Comparison of ENCODE assay signal across 8 cellular contexts in the genomic region with DNA sequence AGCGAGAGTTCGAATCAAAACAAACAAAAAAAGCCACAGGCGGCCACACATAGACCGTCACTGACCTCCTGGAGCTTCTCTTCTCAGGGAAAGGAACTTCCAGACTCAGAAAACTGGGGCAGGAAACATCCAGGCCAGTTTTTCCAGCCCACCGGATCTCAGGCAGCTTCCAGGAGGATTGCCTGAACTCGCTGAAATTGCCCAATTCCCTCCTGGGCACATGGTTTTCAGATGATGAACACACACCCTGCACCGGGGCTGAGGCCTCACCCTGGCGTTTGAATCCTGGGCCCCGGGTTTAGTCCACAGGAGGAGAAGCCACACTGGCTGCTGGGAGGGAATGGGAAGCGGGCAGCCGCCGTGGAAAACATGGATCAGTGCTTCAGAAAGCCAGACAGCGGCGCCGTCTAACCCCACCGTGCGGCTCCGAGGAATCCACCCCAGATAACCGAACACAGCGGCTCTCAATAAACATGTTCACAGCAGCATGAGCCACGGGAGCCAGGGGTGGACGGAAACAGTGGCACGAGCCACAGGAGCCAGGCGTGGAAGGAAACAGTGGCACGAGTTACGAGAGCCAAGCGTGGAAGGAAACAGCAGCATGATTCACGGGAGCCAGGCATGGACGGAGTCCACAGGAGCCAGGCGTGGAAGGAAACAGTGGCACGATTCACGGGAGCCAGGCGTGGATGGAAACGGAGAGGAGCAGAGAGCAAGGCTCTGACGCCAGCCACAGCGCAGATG. TPM values are rescaled to one million over a fixed set of nuclear protein-coding genes. Genes with fewer than 3 reads are reported as not detected.
A peak's percentile ranks its signal among the peaks of the same experiment; 100 is the strongest.
DNase-seq lines count a peak whose midpoint lies in the region; ATAC-seq and TF ChIP-seq lines count a peak whose summit lies in the region.

No MANE protein-coding gene starts in this region.

- intact Hi-C loops in HCT116 (cut with micrococcal nuclease) (no loop called here), left ventricle myocardium superior (cut with micrococcal nuclease) (no loop called here)
- intact Hi-C loops in naive thymus-derived CD4-positive, alpha-beta T cell (cut with micrococcal nuclease) = loop anchor here in 1 of 2 donors (10.0 kb wide), 1 partner anchor 206 kb away; the partner anchor contains the start of gene WDR18

- H3K79me2 ChIP-seq in HCT116 (ENCODE audit: insufficient read depth, low read length) = no peaks in the 10 kb centered on the region

- H3K9me3 ChIP-seq in HCT116 (ENCODE audit: control insufficient read depth in 1 of 2, insufficient read depth in 1 of 2, low read depth in 1 of 2, low read length in 2 of 2) (no peaks in the 10 kb centered on the region), skeletal muscle tissue (ENCODE audit: control insufficient read depth in 3 of 3, low read length in 3 of 3) (no peaks in the 10 kb centered on the region)
- H3K9me3 ChIP-seq in naive thymus-derived CD4-positive, alpha-beta T cell (ENCODE audit: control insufficient read depth in 2 of 3, low read length in 3 of 3) = no peaks in the 10 kb centered on the region

- no peak overlapping the region for H3K4me3 Mint-ChIP-seq in activated CD4-positive, alpha-beta memory T cell treated with anti-CD3 and anti-CD28 coated beads, Interleukin-2, amount 10 ng/mL, durations not matched to agents 7 days and 5 days
- no peak overlapping the region for H3K4me3 Mint-ChIP-seq in naive thymus-derived CD4-positive, alpha-beta T cell

- H3K4me2 ChIP-seq in HCT116 (ENCODE audit: low read length) = no peak overlapping the region

- DNase-seq in HCT116 (ENCODE audit: low read depth, low spot score) (no peak), amniotic stem cell (lab: John Stamatoyannopoulos, UW) (peak; percentile 82), left ventricle myocardium superior (peak; percentile 51)
- DNase-seq in activated CD4-positive, alpha-beta memory T cell treated with anti-CD3 and anti-CD28 coated beads, Interleukin-2, amount 10 ng/mL, durations not matched to agents 7 days and 5 days = no peak
- no peak for DNase-seq in naive thymus-derived CD4-positive, alpha-beta T cell

- POLR2A ChIA-PET in HCT116 (lab: Charles Lee) = no interaction called here
- POLR2A ChIA-PET in activated CD4-positive, alpha-beta memory T cell treated with anti-CD3 and anti-CD28 coated beads, Interleukin-2, amount 10 ng/mL, durations not matched to agents 7 days and 5 days (lab: Charles Lee) = no interaction called here
- POLR2A ChIA-PET in naive thymus-derived CD4-positive, alpha-beta T cell (lab: Charles Lee) = no interaction called here

- no peak for TF ChIP-seq POLR2A in HCT116 (IDR thresholded peaks at IDR 0.05; ENCODE audit: borderline replicate concordance, extremely low read depth, insufficient read depth, insufficient read length)

- H3K4me1 Mint-ChIP-seq in activated CD4-positive, alpha-beta memory T cell treated with anti-CD3 and anti-CD28 coated beads, Interleukin-2, amount 10 ng/mL, durations not matched to agents 7 days and 5 days = no peaks in the 10 kb centered on the region
- no peaks in the 10 kb centered on the region for H3K4me1 Mint-ChIP-seq in naive thymus-derived CD4-positive, alpha-beta T cell

- RAD21 ChIA-PET in HCT116 (lab: Charles Lee; ENCODE audit: low non-redundant PET in 1 of 2, low total read pairs in 2 of 2, uncharacterized antibody in 2 of 2, unreplicated experiment in 2 of 2) = no interaction called here

- no peak overlapping the region for H3K27ac Mint-ChIP-seq in activated CD4-positive, alpha-beta memory T cell treated with anti-CD3 and anti-CD28 coated beads, Interleukin-2, amount 10 ng/mL, durations not matched to agents 7 days and 5 days
- no peak overlapping the region for H3K27ac Mint-ChIP-seq in naive thymus-derived CD4-positive, alpha-beta T cell

- no peaks in the 10 kb centered on the region for H3K27me3 ChIP-seq in HCT116 (ENCODE audit: insufficient read depth, low read length)
- peaks cover 7 to 13% (median 7%) of the 10 kb centered on the region in 3 donors for H3K27me3 ChIP-seq in skeletal muscle tissue (ENCODE audit: control insufficient read depth in 3 of 3, insufficient read depth in 3 of 3, low read length in 3 of 3)
- H3K27me3 ChIP-seq in naive thymus-derived CD4-positive, alpha-beta T cell (ENCODE audit: control insufficient read depth in 2 of 2, insufficient read depth in 2 of 2, low read length in 2 of 2) = no peaks in the 10 kb centered on the region

- H3K4me1 ChIP-seq in HCT116 (ENCODE audit: control insufficient read depth in 1 of 2, insufficient read depth in 2 of 2, low read length in 2 of 2) = peaks cover 21 to 29% of the 10 kb centered on the region in 2 experiments
- H3K4me1 ChIP-seq in skeletal muscle tissue (ENCODE audit: control insufficient read depth in 3 of 3, insufficient read depth in 3 of 3, low read length in 3 of 3) = peaks cover 5 to 13% (median 9%) of the 10 kb centered on the region in 3 donors
- no peaks in the 10 kb centered on the region for H3K4me1 ChIP-seq in naive thymus-derived CD4-positive, alpha-beta T cell (ENCODE audit: control insufficient read depth in 2 of 2, insufficient read depth in 2 of 2, low read length in 2 of 2)

- no peak overlapping the region for H3K27ac ChIP-seq in HCT116 (ENCODE audit: low read depth, low read length)
- H3K27ac ChIP-seq in skeletal muscle tissue (ENCODE audit: low read depth, low read length) = peak overlapping the region; percentile 47
- no peak overlapping the region for H3K27ac ChIP-seq in naive thymus-derived CD4-positive, alpha-beta T cell (ENCODE audit: low read depth, low read length)

- H3K36me3 Mint-ChIP-seq in activated CD4-positive, alpha-beta memory T cell treated with anti-CD3 and anti-CD28 coated beads, Interleukin-2, amount 10 ng/mL, durations not matched to agents 7 days and 5 days (ENCODE audit: low read depth) = no peaks in the 10 kb centered on the region
- no peaks in the 10 kb centered on the region for H3K36me3 Mint-ChIP-seq in naive thymus-derived CD4-positive, alpha-beta T cell

- no peak overlapping the region for H2AFZ ChIP-seq in HCT116 (ENCODE audit: low read depth, low read length, poor library complexity, severe bottlenecking)

- CTCF ChIA-PET in HCT116 (lab: Charles Lee) = no interaction called here
- CTCF ChIA-PET in activated CD4-positive, alpha-beta memory T cell treated with anti-CD3 and anti-CD28 coated beads, Interleukin-2, amount 10 ng/mL, durations not matched to agents 7 days and 5 days (lab: Charles Lee) = no interaction called here
- CTCF ChIA-PET in naive thymus-derived CD4-positive, alpha-beta T cell (lab: Charles Lee) = no interaction called here

- no peaks in the 10 kb centered on the region for H3K9me2 ChIP-seq in HCT116 (ENCODE audit: insufficient read depth)

- H3K36me3 ChIP-seq in HCT116 (ENCODE audit: control insufficient read depth in 1 of 2, insufficient read depth in 2 of 2, low read length in 2 of 2) = no peaks in the 10 kb centered on the region
- H3K36me3 ChIP-seq in skeletal muscle tissue (ENCODE audit: control insufficient read depth in 3 of 3, insufficient read depth in 3 of 3, low read length in 3 of 3) = no peaks in the 10 kb centered on the region
- no peaks in the 10 kb centered on the region for H3K36me3 ChIP-seq in naive thymus-derived CD4-positive, alpha-beta T cell (ENCODE audit: control insufficient read depth in 2 of 3, insufficient read depth in 3 of 3, low read length in 3 of 3)

- no peak for TF ChIP-seq RAD21 in HCT116 (IDR thresholded peaks at IDR 0.05; ENCODE audit: low read depth)

- no peaks in the 10 kb centered on the region for H3K9me3 Mint-ChIP-seq in activated CD4-positive, alpha-beta memory T cell treated with anti-CD3 and anti-CD28 coated beads, Interleukin-2, amount 10 ng/mL, durations not matched to agents 7 days and 5 days
- H3K9me3 Mint-ChIP-seq in naive thymus-derived CD4-positive, alpha-beta T cell = peaks cover 0 to 2% (median 0%) of the 10 kb centered on the region in 11 donors

- ATAC-seq in HCT116 (no peak), left ventricle myocardium superior (peak; percentile 67), HG02884 (IDR thresholded peaks at IDR 0.05; ENCODE audit: unreplicated experiment) (no peak), GM21447 (IDR thresholded peaks at IDR 0.05; ENCODE audit: unreplicated experiment) (no peak)
- ATAC-seq in naive thymus-derived CD4-positive, alpha-beta T cell = no peak

- BruUV-seq in HCT116 (replicated peaks; lab: Mats Ljungman, UMichigan) = no TSS peak

- no peaks in the 10 kb centered on the region for H4K20me1 ChIP-seq in HCT116 (ENCODE audit: insufficient read depth)

- no peaks in the 10 kb centered on the region for H3K27me3 Mint-ChIP-seq in activated CD4-positive, alpha-beta memory T cell treated with anti-CD3 and anti-CD28 coated beads, Interleukin-2, amount 10 ng/mL, durations not matched to agents 7 days and 5 days
- peaks cover 0 to 4% (median 0%) of the 10 kb centered on the region in 5 donors for H3K27me3 Mint-ChIP-seq in naive thymus-derived CD4-positive, alpha-beta T cell

- no peak for TF ChIP-seq CTCF in HCT116 (IDR thresholded peaks at IDR 0.05 in 2 of 3, conservative IDR thresholded peaks at IDR 0.05 in 1 of 3; ENCODE audit: borderline replicate concordance in 1 of 3, insufficient read depth in 1 of 3, low read depth in 2 of 3, low read length in 2 of 3)

- H3K9ac ChIP-seq in HCT116 (ENCODE audit: low read length) (no peak overlapping the region), skeletal muscle tissue (ENCODE audit: low read depth in 1 of 3, low read length in 3 of 3) (no peak overlapping the region)

- H3K4me3 ChIP-seq in HCT116 (replicated peaks in 1 of 2; ENCODE audit: low read depth in 1 of 2, low read length in 2 of 2) = no peak overlapping the region
- peak overlapping the region in 1 of 3 donors; percentile 41 for H3K4me3 ChIP-seq in skeletal muscle tissue (ENCODE audit: low read length in 3 of 3)
- H3K4me3 ChIP-seq in naive thymus-derived CD4-positive, alpha-beta T cell (ENCODE audit: low read length) = no peak overlapping the region

RNA-seq across cellular contexts. Expression of gene PTBP1, which starts 18.2 kb away (rescaled TPM):
- total RNA-seq in HCT116 (2021; ENCODE audit: unreplicated experiment) (676 TPM), left ventricle myocardium superior (58.1 TPM), skeletal muscle tissue (50.1 TPM)
- 538 and 711 TPM in 2 replicates for polyA plus RNA-seq in HCT116 (2012)
- 100 to 1,000 TPM; 385 to 406 TPM for total RNA-seq in activated CD4-positive, alpha-beta memory T cell treated with anti-CD3 and anti-CD28 coated beads, Interleukin-2, amount 10 ng/mL, durations not matched to agents 7 days and 5 days
- total RNA-seq in naive thymus-derived CD4-positive, alpha-beta T cell = 100 to 1,000 TPM; 313 to 524 (median 326) TPM
- polyA plus RNA-seq in naive thymus-derived CD4-positive, alpha-beta T cell = 100 to 1,000 TPM; 113 to 227 TPM

RNA-seq across cellular contexts. Expression of gene MISP, which starts 28.2 kb away (rescaled TPM):
- total RNA-seq in HCT116 (2021; ENCODE audit: unreplicated experiment) (38.2 TPM), left ventricle myocardium superior (not detected), skeletal muscle tissue (not detected)
- 30.6 and 31.5 TPM in 2 replicates for polyA plus RNA-seq in HCT116 (2012)
- total RNA-seq in activated CD4-positive, alpha-beta memory T cell treated with anti-CD3 and anti-CD28 coated beads, Interleukin-2, amount 10 ng/mL, durations not matched to agents 7 days and 5 days = not detected
- total RNA-seq in naive thymus-derived CD4-positive, alpha-beta T cell = not detected
- polyA plus RNA-seq in naive thymus-derived CD4-positive, alpha-beta T cell = not detected

RNA-seq across cellular contexts. Expression of gene PLPPR3, which starts 42.7 kb away (rescaled TPM):
- total RNA-seq in HCT116 (2021; ENCODE audit: unreplicated experiment) (0.27 TPM), left ventricle myocardium superior (not detected), skeletal muscle tissue (0.52 TPM)
- polyA plus RNA-seq in HCT116 (2012) = 0.05 and 0.10 TPM in 2 replicates
- not detected for total RNA-seq in activated CD4-positive, alpha-beta memory T cell treated with anti-CD3 and anti-CD28 coated beads, Interleukin-2, amount 10 ng/mL, durations not matched to agents 7 days and 5 days
- total RNA-seq in naive thymus-derived CD4-positive, alpha-beta T cell = not detected
- polyA plus RNA-seq in naive thymus-derived CD4-positive, alpha-beta T cell = not detected

RNA-seq across cellular contexts. Expression of gene AZU1, which starts 48.6 kb away (rescaled TPM):
- not detected for total RNA-seq in HCT116 (2021; ENCODE audit: unreplicated experiment)
- 0.05 and 0.10 TPM in 2 replicates for polyA plus RNA-seq in HCT116 (2012)
- total RNA-seq in left ventricle myocardium superior = not detected
- total RNA-seq in skeletal muscle tissue = 2.6 TPM
- not detected for total RNA-seq in activated CD4-positive, alpha-beta memory T cell treated with anti-CD3 and anti-CD28 coated beads, Interleukin-2, amount 10 ng/mL, durations not matched to agents 7 days and 5 days
- 1 to 10 TPM in 1 of 5 experiments, under 1 TPM in 1, not detected in 3; 0.64 to 4.1 TPM for total RNA-seq in naive thymus-derived CD4-positive, alpha-beta T cell
- not detected for polyA plus RNA-seq in naive thymus-derived CD4-positive, alpha-beta T cell

Comparison
In these comparisons a context has a peak if more than half of its experiments do, and no peak if none do; other contexts are left out.
1. DNase-seq: peak in amniotic stem cell (single experiment) and left ventricle myocardium superior (single experiment); none in HCT116 (single experiment), activated CD4-positive, alpha-beta memory T cell treated with anti-CD3 and anti-CD28 coated beads, Interleukin-2, amount 10 ng/mL, durations not matched to agents 7 days and 5 days (single experiment) and naive thymus-derived CD4-positive, alpha-beta T cell (0 of 9).
2. RNA of gene MISP, which starts 28.2 kb away (total RNA-seq): 38.2 TPM in HCT116 (single experiment); not detected in left ventricle myocardium superior (single experiment), not detected in skeletal muscle tissue (single experiment), not detected in activated CD4-positive, alpha-beta memory T cell treated with anti-CD3 and anti-CD28 coated beads, Interleukin-2, amount 10 ng/mL, durations not matched to agents 7 days and 5 days and not detected in naive thymus-derived CD4-positive, alpha-beta T cell; every median in the first group is over 10 times any median in the second.